In genomic region chr11:45105233-45105992, GRCh38 we compare ENCODE assay signal across 9 cellular contexts. TPM values are rescaled to one million over a fixed set of nuclear protein-coding genes. Genes with fewer than 3 reads are reported as not detected.
DNase-seq lines count a peak whose midpoint lies in the region; ATAC-seq and TF ChIP-seq lines count a peak whose summit lies in the region.
"Had no signal": no experiment of that assay in that cellular context is flagged by ENCODE, and none has a peak within 500 bp of the region (broad histone marks: within the 10 kb centered on the region; RNA-seq: fewer than 3 reads in every experiment).

No MANE protein-coding gene starts in this region.

- H3K4me1 Mint-ChIP-seq in activated CD8-positive, alpha-beta T cell treated with anti-CD3 and anti-CD28 coated beads for 36 hours (ENCODE audit: low read depth) = peaks cover 13% of the 10 kb centered on the region
- peaks cover 23 to 24% of the 10 kb centered on the region in 2 donors for H3K4me1 Mint-ChIP-seq in effector memory CD8-positive, alpha-beta T cell (ENCODE audit: low read depth in 2 of 2)

- TF ChIP-seq CTCF in activated CD8-positive, alpha-beta T cell treated with anti-CD3 and anti-CD28 coated beads for 36 hours (IDR thresholded peaks at IDR 0.05) = peak; percentile 92

- H3K9me3 Mint-ChIP-seq in activated CD8-positive, alpha-beta T cell treated with anti-CD3 and anti-CD28 coated beads for 36 hours = no peaks in the 10 kb centered on the region
- H3K9me3 Mint-ChIP-seq in effector memory CD8-positive, alpha-beta T cell = no peaks in the 10 kb centered on the region
- H3K9me3 Mint-ChIP-seq: T-helper 1 cell treated with Interleukin-12 subunit alpha and Interleukin-12 subunit beta and Interleukin-4 antibody, amounts not matched to agents 30 μg/mL and 1 μg/mL, for 36 hours had no signal

- peaks cover 3% of the 10 kb centered on the region for H3K27me3 Mint-ChIP-seq in activated CD8-positive, alpha-beta T cell treated with anti-CD3 and anti-CD28 coated beads for 36 hours
- peaks cover 0 to 28% of the 10 kb centered on the region in 2 donors for H3K27me3 Mint-ChIP-seq in effector memory CD8-positive, alpha-beta T cell

- intact Hi-C loops in activated CD8-positive, alpha-beta T cell treated with anti-CD3 and anti-CD28 coated beads for 36 hours (cut with micrococcal nuclease) = no loop called here

- DNase-seq in DMS 273 treated with DMSO at 0.1 percent for 48 hours (lab: John Stamatoyannopoulos, UW) = peak; percentile 51
- DNase-seq in NCI-H748 (lab: John Stamatoyannopoulos, UW; ENCODE audit: unreplicated experiment) = peak; percentile 82
- DNase-seq in activated CD8-positive, alpha-beta T cell treated with anti-CD3 and anti-CD28 coated beads for 36 hours = peak; percentile 74
- peak; percentile 55 to 66 (median 61) for DNase-seq in effector memory CD8-positive, alpha-beta T cell
- DNase-seq in midbrain (lab: John Stamatoyannopoulos, UW) = peak; percentile 45
- peak; percentile 77 for DNase-seq in stimulated activated CD8-positive, alpha-beta memory T cell treated with anti-CD3 and anti-CD28 coated beads, Interleukin-4, amount 100 ng/mL, for 48 hours

- peak; percentile 55 for ATAC-seq in HG03039 (IDR thresholded peaks at IDR 0.05; ENCODE audit: unreplicated experiment)
- ATAC-seq in activated CD8-positive, alpha-beta T cell treated with anti-CD3 and anti-CD28 coated beads for 36 hours = peak; percentile 60
- ATAC-seq in effector memory CD8-positive, alpha-beta T cell (replicated peaks) = peak; percentile 19
- ATAC-seq in GM21515 (IDR thresholded peaks at IDR 0.05; ENCODE audit: unreplicated experiment) = no peak

- H3K36me3 Mint-ChIP-seq in activated CD8-positive, alpha-beta T cell treated with anti-CD3 and anti-CD28 coated beads for 36 hours (ENCODE audit: low read depth) = no peaks in the 10 kb centered on the region
- peaks cover 3% of the 10 kb centered on the region for H3K36me3 Mint-ChIP-seq in effector memory CD8-positive, alpha-beta T cell (ENCODE audit: insufficient read depth)

- no peak overlapping the region for H3K27ac Mint-ChIP-seq in activated CD8-positive, alpha-beta T cell treated with anti-CD3 and anti-CD28 coated beads for 36 hours
- no peak overlapping the region for H3K27ac Mint-ChIP-seq in effector memory CD8-positive, alpha-beta T cell
- H3K27ac Mint-ChIP-seq: T-helper 1 cell treated with Interleukin-12 subunit alpha and Interleukin-12 subunit beta and Interleukin-4 antibody, amounts not matched to agents 30 μg/mL and 1 μg/mL, for 36 hours had no signal

- CTCF ChIA-PET in activated CD8-positive, alpha-beta T cell treated with anti-CD3 and anti-CD28 coated beads for 36 hours (lab: Charles Lee) = interaction anchor here (0.6 to 20.6 kb wide), 46 partner anchors 9 to 274 kb away, joined by 3 to 942 read pairs (median 4); no protein-coding TSS in a partner anchor

- POLR2A ChIA-PET in activated CD8-positive, alpha-beta T cell treated with anti-CD3 and anti-CD28 coated beads for 36 hours (lab: Charles Lee) = interaction anchor here (1.4 to 3.5 kb wide), 2 partner anchors 169 to 174 kb away, joined by 6 to 27 read pairs; no protein-coding TSS in a partner anchor

- no peak overlapping the region for H3K4me3 Mint-ChIP-seq in activated CD8-positive, alpha-beta T cell treated with anti-CD3 and anti-CD28 coated beads for 36 hours
- no peak overlapping the region for H3K4me3 Mint-ChIP-seq in effector memory CD8-positive, alpha-beta T cell
- H3K4me3 Mint-ChIP-seq: T-helper 1 cell treated with Interleukin-12 subunit alpha and Interleukin-12 subunit beta and Interleukin-4 antibody, amounts not matched to agents 30 μg/mL and 1 μg/mL, for 36 hours had no signal

RNA-seq across cellular contexts. Expression of gene PRDM11, which starts 41.0 kb away (rescaled TPM):
- 1 to 10 TPM; 2.6 to 3.5 TPM for total RNA-seq in activated CD8-positive, alpha-beta T cell treated with anti-CD3 and anti-CD28 coated beads for 36 hours
